In genomic region chr3:170171563-170171962, GRCh38 we compare ENCODE assay signal across 9 cellular contexts. TPM values are rescaled to one million over a fixed set of nuclear protein-coding genes. Genes with fewer than 3 reads are reported as not detected.
A peak's percentile ranks its signal among the peaks of the same experiment; 100 is the strongest.
DNase-seq lines count a peak whose midpoint lies in the region; ATAC-seq and TF ChIP-seq lines count a peak whose summit lies in the region.
"Had no signal": no experiment of that assay in that cellular context is flagged by ENCODE, and none has a peak within 500 bp of the region (broad histone marks: within the 10 kb centered on the region; RNA-seq: fewer than 3 reads in every experiment).

No MANE protein-coding gene starts in this region.

- DNase-seq in endothelial cell (ENCODE audit: low spot score): no peak
- no peak for DNase-seq in activated effector memory CD4-positive, alpha-beta T cell treated with anti-CD3 and anti-CD28 coated beads, Interleukin-2, amount 50 U/mL, for 16 hours
- no peak for DNase-seq in RKO (ENCODE audit: low spot score)
- DNase-seq in inferior parietal cortex (ENCODE audit: extremely low spot score): no peak
- DNase-seq: NCI-H526 treated with DMSO at 0.1 percent for 48 hours had no signal

- peaks cover 3% of the 10 kb centered on the region for H3K4me1 Mint-ChIP-seq in endothelial cell (ENCODE audit: unreplicated experiment)

- H3K36me3 Mint-ChIP-seq in endothelial cell (ENCODE audit: low read depth, unreplicated experiment): peaks cover 11% of the 10 kb centered on the region

- ATAC-seq in GM18499 (IDR thresholded peaks at IDR 0.05; ENCODE audit: insufficient read depth, unreplicated experiment) (peak; percentile 79), GM21367 (IDR thresholded peaks at IDR 0.05; ENCODE audit: unreplicated experiment) (peak; percentile 83), HG03342 (IDR thresholded peaks at IDR 0.05; ENCODE audit: unreplicated experiment) (peak; percentile 87), esophagus mucosa (no peak)

- no peak overlapping the region for H3K4me3 Mint-ChIP-seq in endothelial cell (ENCODE audit: unreplicated experiment)

- TF ChIP-seq CTCF in endothelial cell (IDR thresholded peaks at IDR 0.05; ENCODE audit: unreplicated experiment): no peak

- H3K27ac Mint-ChIP-seq in endothelial cell (ENCODE audit: unreplicated experiment): peak overlapping the region; percentile 20

- H3K27me3 Mint-ChIP-seq in endothelial cell (ENCODE audit: unreplicated experiment): no peaks in the 10 kb centered on the region

- H3K9me3 Mint-ChIP-seq in endothelial cell (ENCODE audit: unreplicated experiment): no peaks in the 10 kb centered on the region

RNA-seq across cellular contexts. Expression of gene PHC3, which starts 10.0 kb away (rescaled TPM):
- total RNA-seq in endothelial cell (ENCODE audit: unreplicated experiment) (32.4 TPM), esophagus mucosa (26.7 TPM)

RNA-seq across cellular contexts. Expression of gene PRKCI, which starts 50.7 kb away (rescaled TPM):
- total RNA-seq in endothelial cell (ENCODE audit: unreplicated experiment) (39.7 TPM), esophagus mucosa (28.5 TPM)
